In genomic region chr5:126003309-126003708, GRCh38 we compare ENCODE assay signal across 9 cellular contexts.
DNase-seq lines count a peak whose midpoint lies in the region; ATAC-seq and TF ChIP-seq lines count a peak whose summit lies in the region.
"Had no signal": no experiment of that assay in that cellular context is flagged by ENCODE, and none has a peak within 500 bp of the region (broad histone marks: within the 10 kb centered on the region; RNA-seq: fewer than 3 reads in every experiment).

No MANE protein-coding gene starts in this region.

- peaks cover 3% of the 10 kb centered on the region for H3K9me3 Mint-ChIP-seq in activated T-cell treated with anti-CD3 and anti-CD28 coated beads, Interleukin-2, amount 50 U/mL, for 4 hours
- no peaks in the 10 kb centered on the region for H3K9me3 Mint-ChIP-seq in naive thymus-derived CD4-positive, alpha-beta T cell
- H3K9me3 Mint-ChIP-seq: memory B cell had no signal

- H3K27ac ChIP-seq in naive thymus-derived CD4-positive, alpha-beta T cell (ENCODE audit: low read depth, low read length), result no peak overlapping the region

- intact Hi-C loops in posterior vena cava (cut with DNase I), result loop anchor here in 1 of 2 donors (5.0 kb wide), 1 partner anchor 1941 kb away; no protein-coding TSS in a partner anchor
- intact Hi-C loops in naive thymus-derived CD4-positive, alpha-beta T cell (cut with micrococcal nuclease), result no loop called here

- H3K4me1 ChIP-seq in naive thymus-derived CD4-positive, alpha-beta T cell (ENCODE audit: control insufficient read depth in 2 of 2, insufficient read depth in 2 of 2, low read length in 2 of 2), result no peaks in the 10 kb centered on the region

- no peak overlapping the region for H3K4me3 Mint-ChIP-seq in activated T-cell treated with anti-CD3 and anti-CD28 coated beads, Interleukin-2, amount 50 U/mL, for 4 hours
- H3K4me3 Mint-ChIP-seq in naive thymus-derived CD4-positive, alpha-beta T cell, result no peak overlapping the region
- H3K4me3 Mint-ChIP-seq: memory B cell had no signal

- DNase-seq in AG09319 (ENCODE audit: extremely low read depth, low read depth) (peak; percentile 49), RPMI7951 (ENCODE audit: low read depth) (peak; percentile 88), fibroblast of the aortic adventitia (ENCODE audit: low read depth) (peak; percentile 95), posterior vena cava (ENCODE audit: low spot score) (peak; percentile 80), superior temporal gyrus (ENCODE audit: extremely low spot score) (no peak)
- DNase-seq in activated T-cell treated with anti-CD3 and anti-CD28 coated beads, Interleukin-2, amount 50 U/mL, for 4 hours, result no peak
- DNase-seq in activated CD8-positive, alpha-beta memory T cell treated with anti-CD3 and anti-CD28 coated beads, Interleukin-2, amount 50 U/mL, for 4 hours, result no peak
- DNase-seq in naive thymus-derived CD4-positive, alpha-beta T cell, result no peak

- ATAC-seq in activated T-cell treated with anti-CD3 and anti-CD28 coated beads, Interleukin-2, amount 50 U/mL, for 4 hours, result no peak
- ATAC-seq in naive thymus-derived CD4-positive, alpha-beta T cell, result no peak

- no peak for TF ChIP-seq CTCF in AG09319 (IDR thresholded peaks at IDR 0.05; ENCODE audit: low read depth, low read length)
- TF ChIP-seq CTCF in fibroblast of the aortic adventitia (IDR thresholded peaks at IDR 0.05; ENCODE audit: insufficient read depth, low read length), result no peak

- no peaks in the 10 kb centered on the region for H3K4me1 Mint-ChIP-seq in activated T-cell treated with anti-CD3 and anti-CD28 coated beads, Interleukin-2, amount 50 U/mL, for 4 hours (ENCODE audit: low read depth)
- H3K4me1 Mint-ChIP-seq in naive thymus-derived CD4-positive, alpha-beta T cell, result no peaks in the 10 kb centered on the region
- H3K4me1 Mint-ChIP-seq: memory B cell had no signal

- H3K9me3 ChIP-seq in naive thymus-derived CD4-positive, alpha-beta T cell (ENCODE audit: control insufficient read depth in 2 of 3, low read length in 3 of 3), result no peaks in the 10 kb centered on the region

- no peaks in the 10 kb centered on the region for H3K36me3 ChIP-seq in naive thymus-derived CD4-positive, alpha-beta T cell (ENCODE audit: control insufficient read depth in 2 of 3, insufficient read depth in 3 of 3, low read length in 3 of 3)

- H3K36me3 Mint-ChIP-seq in activated T-cell treated with anti-CD3 and anti-CD28 coated beads, Interleukin-2, amount 50 U/mL, for 4 hours (ENCODE audit: insufficient read depth), result no peaks in the 10 kb centered on the region
- H3K36me3 Mint-ChIP-seq in naive thymus-derived CD4-positive, alpha-beta T cell, result no peaks in the 10 kb centered on the region
- H3K36me3 Mint-ChIP-seq: memory B cell had no signal

- H3K27me3 Mint-ChIP-seq in activated T-cell treated with anti-CD3 and anti-CD28 coated beads, Interleukin-2, amount 50 U/mL, for 4 hours (ENCODE audit: low read depth), result no peaks in the 10 kb centered on the region
- no peaks in the 10 kb centered on the region for H3K27me3 Mint-ChIP-seq in naive thymus-derived CD4-positive, alpha-beta T cell
- H3K27me3 Mint-ChIP-seq: memory B cell had no signal

- no peaks in the 10 kb centered on the region for H3K27me3 ChIP-seq in naive thymus-derived CD4-positive, alpha-beta T cell (ENCODE audit: control insufficient read depth in 2 of 2, insufficient read depth in 2 of 2, low read length in 2 of 2)

- H3K4me3 ChIP-seq in fibroblast of the aortic adventitia (ENCODE audit: low read depth, low read length), result no peak overlapping the region
- no peak overlapping the region for H3K4me3 ChIP-seq in naive thymus-derived CD4-positive, alpha-beta T cell (ENCODE audit: low read length)

- CTCF ChIA-PET in naive thymus-derived CD4-positive, alpha-beta T cell (lab: Charles Lee), result no interaction called here

- POLR2A ChIA-PET in naive thymus-derived CD4-positive, alpha-beta T cell (lab: Charles Lee), result no interaction called here

- H3K27ac Mint-ChIP-seq in naive thymus-derived CD4-positive, alpha-beta T cell, result no peak overlapping the region
- H3K27ac Mint-ChIP-seq: memory B cell had no signal

Comparison
In these comparisons a context has a peak if more than half of its experiments do, and no peak if none do; other contexts are left out.
1. DNase-seq: peak in AG09319 (single experiment), RPMI7951 (single experiment), fibroblast of the aortic adventitia (single experiment) and posterior vena cava (single experiment); none in activated T-cell treated with anti-CD3 and anti-CD28 coated beads, Interleukin-2, amount 50 U/mL, for 4 hours (single experiment), activated CD8-positive, alpha-beta memory T cell treated with anti-CD3 and anti-CD28 coated beads, Interleukin-2, amount 50 U/mL, for 4 hours (single experiment), naive thymus-derived CD4-positive, alpha-beta T cell (0 of 9) and superior temporal gyrus (single experiment).